ENCODE assay signal across 8 cellular contexts in the genomic region with DNA sequence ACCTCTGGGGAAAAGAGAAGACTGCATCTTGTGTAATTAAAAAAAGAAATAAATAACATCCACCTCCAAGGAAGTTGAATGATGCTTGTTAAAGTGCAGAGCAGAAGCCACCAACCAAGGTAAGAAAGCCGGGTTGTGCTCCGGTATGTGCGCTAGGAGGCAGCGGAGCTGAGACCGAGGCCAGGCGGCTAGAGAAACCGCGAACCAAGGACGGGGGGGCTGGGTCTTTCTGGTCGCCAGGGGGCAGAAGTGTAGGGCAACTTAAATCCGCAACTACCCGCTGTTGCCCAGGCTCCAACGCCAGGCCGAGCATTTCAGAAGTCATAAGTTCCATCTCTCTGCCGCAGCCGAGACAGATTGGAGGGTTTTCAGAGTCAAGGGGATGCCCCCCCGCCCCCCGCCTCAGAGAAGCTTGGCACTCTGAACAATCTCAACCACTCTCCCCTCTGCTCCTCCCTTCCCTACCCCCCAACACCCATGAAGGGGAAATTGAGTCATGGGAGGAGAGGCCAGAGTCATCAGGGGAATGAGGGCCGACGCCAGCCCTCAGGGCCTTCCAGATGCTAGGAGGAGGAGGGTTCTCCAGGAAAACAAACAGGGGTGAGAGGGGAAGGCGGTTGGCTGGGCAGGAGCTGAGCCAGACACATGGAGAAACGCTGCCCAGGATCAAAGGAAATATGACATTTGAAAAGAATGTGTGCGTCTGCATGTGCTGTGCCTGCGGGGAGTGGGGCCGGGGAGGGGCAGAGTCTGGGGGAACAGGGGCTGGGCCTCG.
DNase-seq lines count a peak whose midpoint lies in the region; ATAC-seq lines count a peak whose summit lies in the region.

No MANE protein-coding gene starts in this region.

- H3K4me1 Mint-ChIP-seq in central memory CD8-positive, alpha-beta T cell, result peaks cover 34% of the 10 kb centered on the region

- H3K9me3 Mint-ChIP-seq in central memory CD8-positive, alpha-beta T cell, result no peaks in the 10 kb centered on the region

- peaks cover 7% of the 10 kb centered on the region for H3K36me3 Mint-ChIP-seq in central memory CD8-positive, alpha-beta T cell (ENCODE audit: insufficient read depth)

- peak overlapping the region; percentile 45 for H3K4me3 Mint-ChIP-seq in central memory CD8-positive, alpha-beta T cell

- DNase-seq in DMS153 treated with DMSO at 0.1 percent for 48 hours (lab: John Stamatoyannopoulos, UW; ENCODE audit: unreplicated experiment) (peak; percentile 69), NCI-H2107 treated with DMSO at 0.1 percent for 48 hours (lab: John Stamatoyannopoulos, UW; ENCODE audit: unreplicated experiment) (peak; percentile 85), islet precursor cell (peak; percentile 96)
- DNase-seq in activated CD4-positive, CD25-positive, alpha-beta regulatory T cell treated with anti-CD3 and anti-CD28 coated beads, Interleukin-2, amount 50 U/mL, for 16 hours (ENCODE audit: low read depth, low spot score), result peak; percentile 17
- DNase-seq in central memory CD8-positive, alpha-beta T cell (ENCODE audit: low spot score in 2 of 2), result peak in 1 of 2 donors; percentile 40
- DNase-seq in stimulated activated CD4-positive, alpha-beta T cell treated with anti-CD3 and anti-CD28 coated beads, Interleukin-12 subunit alpha, Interleukin-12 subunit beta, amount 100 ng/mL, for 48 hours (ENCODE audit: low read depth in 2 of 3, low spot score in 1 of 3), result peak; percentile 52 to 69 (median 56)

- peaks cover 77% of the 10 kb centered on the region for H3K27me3 Mint-ChIP-seq in central memory CD8-positive, alpha-beta T cell

- ATAC-seq in HG02571 (IDR thresholded peaks at IDR 0.05; ENCODE audit: unreplicated experiment) (peak; percentile 37), GM21367 (IDR thresholded peaks at IDR 0.05; ENCODE audit: unreplicated experiment) (no peak)
- peak; percentile 45 for ATAC-seq in central memory CD8-positive, alpha-beta T cell (replicated peaks; ENCODE audit: extremely low read depth, poor library complexity, severe bottlenecking)

- no peak overlapping the region for H3K27ac Mint-ChIP-seq in central memory CD8-positive, alpha-beta T cell (ENCODE audit: low read depth)
